25 cellular contexts compared by ENCODE assay signal in genomic region chr7:140174217-140174616, GRCh38. TPM values are rescaled to one million over a fixed set of nuclear protein-coding genes. Genes with fewer than 3 reads are reported as not detected.
DNase-seq lines count a peak whose midpoint lies in the region; ATAC-seq and TF ChIP-seq lines count a peak whose summit lies in the region.
"Had no signal": no experiment of that assay in that cellular context is flagged by ENCODE, and none has a peak within 500 bp of the region (broad histone marks: within the 10 kb centered on the region; RNA-seq: fewer than 3 reads in every experiment).

No MANE protein-coding gene starts in this region.

- no peak for TF ChIP-seq POLR2A in right lobe of liver (IDR thresholded peaks at IDR 0.05)
- no peak for TF ChIP-seq POLR2A in thyroid gland (IDR thresholded peaks at IDR 0.05)

- ATAC-seq in heart right ventricle: no peak
- ATAC-seq in right lobe of liver: peak in 3 of 4 donors; percentile 1 to 50 (median 21)
- no peak for ATAC-seq in HG02571 (IDR thresholded peaks at IDR 0.05; ENCODE audit: unreplicated experiment)
- ATAC-seq: GM12878 had no signal

- TF ChIP-seq CTCF in heart right ventricle (IDR thresholded peaks at IDR 0.05) (no peak), right lobe of liver (IDR thresholded peaks at IDR 0.05) (no peak), thyroid gland (IDR thresholded peaks at IDR 0.05) (no peak)

- no peak for DNase-seq in heart right ventricle
- no peak for DNase-seq in cardiac septum (ENCODE audit: low spot score)
- DNase-seq in activated naive CD8-positive, alpha-beta T cell treated with anti-CD3 and anti-CD28 coated beads for 36 hours: no peak
- no peak for DNase-seq in right lobe of liver
- no peak for DNase-seq in thyroid gland
- no peak for DNase-seq in NCI-H2029 (lab: John Stamatoyannopoulos, UW)
- DNase-seq in GF-D8 (lab: John Stamatoyannopoulos, UW): no peak
- DNase-seq: activated CD4-positive, alpha-beta T cell treated with anti-CD3 and anti-CD28 coated beads, Interleukin-2, amount 10 ng/mL, durations not matched to agents 24 days and 14 days; activated gamma-delta T cell; CD4-positive, CD25-positive, alpha-beta regulatory T cell; cerebellar nuclear complex; DMS53; effector CD4-positive, alpha-beta T cell; esophagus squamous epithelium; GOT3; MM.1S; NCI-H1436; NCI-H2171; NCI-H526; RPMI8226; stimulated activated CD4-positive, alpha-beta T cell treated with anti-CD3 and anti-CD28 coated beads, Interleukin-15, amount 100 ng/mL, for 24 hours had no signal

- peak overlapping the region; percentile 85 for H3K4me3 Mint-ChIP-seq in activated naive CD8-positive, alpha-beta T cell treated with anti-CD3 and anti-CD28 coated beads for 36 hours

- peaks cover 10% of the 10 kb centered on the region for H3K27me3 Mint-ChIP-seq in activated naive CD8-positive, alpha-beta T cell treated with anti-CD3 and anti-CD28 coated beads for 36 hours

- H3K4me1 ChIP-seq in heart right ventricle (peaks cover 0 to 60% (median 36%) of the 10 kb centered on the region in 9 donors), right lobe of liver (peaks cover 0 to 43% (median 8%) of the 10 kb centered on the region in 4 donors), thyroid gland (peaks cover 11 to 22% of the 10 kb centered on the region in 2 donors)

- H3K9me3 Mint-ChIP-seq in activated naive CD8-positive, alpha-beta T cell treated with anti-CD3 and anti-CD28 coated beads for 36 hours: peaks cover 2% of the 10 kb centered on the region
- H3K9me3 Mint-ChIP-seq: activated CD4-positive, alpha-beta T cell treated with anti-CD3 and anti-CD28 coated beads, Interleukin-2, amount 10 ng/mL, durations not matched to agents 24 days and 14 days; IgD-negative memory B cell had no signal

- peaks cover 47% of the 10 kb centered on the region for H3K4me1 Mint-ChIP-seq in activated naive CD8-positive, alpha-beta T cell treated with anti-CD3 and anti-CD28 coated beads for 36 hours

- H3K27ac Mint-ChIP-seq in activated naive CD8-positive, alpha-beta T cell treated with anti-CD3 and anti-CD28 coated beads for 36 hours: no peak overlapping the region

- H3K36me3 ChIP-seq in heart right ventricle (no peaks in the 10 kb centered on the region), right lobe of liver (no peaks in the 10 kb centered on the region), thyroid gland (no peaks in the 10 kb centered on the region)
- H3K36me3 ChIP-seq: esophagus squamous epithelium, thoracic aorta had no signal

- peak overlapping the region in 2 of 10 donors; percentile 93 to 96 for H3K4me3 ChIP-seq in heart right ventricle
- H3K4me3 ChIP-seq in right lobe of liver: peak overlapping the region in 2 of 3 donors; percentile 74 to 85
- H3K4me3 ChIP-seq in thyroid gland (replicated peaks in 1 of 3): no peak overlapping the region
- H3K4me3 ChIP-seq: GM12878 had no signal

- intact Hi-C loops in heart right ventricle (cut with DNase I) (loop anchor here in 5 of 10 donors (2.0 to 10.0 kb wide), 4 partner anchors 129 to 153 kb away; no protein-coding TSS in a partner anchor), cardiac septum (cut with DNase I) (no loop called here), right lobe of liver (cut with DNase I) (loop anchor here in 1 of 2 donors (10.0 kb wide), 1 partner anchor 109 kb away; the partner anchor contains the start of gene PARP12), thyroid gland (cut with DNase I) (no loop called here)

- peaks cover 7% of the 10 kb centered on the region for H3K36me3 Mint-ChIP-seq in activated naive CD8-positive, alpha-beta T cell treated with anti-CD3 and anti-CD28 coated beads for 36 hours
- H3K36me3 Mint-ChIP-seq: CD4-positive, CD25-positive, alpha-beta regulatory T cell had no signal

- H3K27ac ChIP-seq in heart right ventricle: peak overlapping the region in 6 of 10 donors; percentile 94 to 100 (median 100)
- H3K27ac ChIP-seq in right lobe of liver: peak overlapping the region; percentile 95 to 99 (median 97)
- peak overlapping the region in 2 of 3 donors; percentile 99 for H3K27ac ChIP-seq in thyroid gland

- peaks cover 0 to 2% (median 0%) of the 10 kb centered on the region in 11 donors for H3K9me3 ChIP-seq in heart right ventricle
- no peaks in the 10 kb centered on the region for H3K9me3 ChIP-seq in right lobe of liver
- H3K9me3 ChIP-seq in thyroid gland: no peaks in the 10 kb centered on the region
- H3K9me3 ChIP-seq: esophagus squamous epithelium, thoracic aorta had no signal

- WGBS in heart right ventricle, 2 donors: 86 to 88% methylated on average over 2 of the region's 2 CpGs
- 33% methylated on average over 2 of the region's 2 CpGs for WGBS in right lobe of liver (ENCODE audit: insufficient coverage, low coverage, low lambda C conversion rate, missing lambda C conversion rate)
- WGBS in thyroid gland, 2 donors: 93 to 94% methylated on average over 2 of the region's 2 CpGs

- H3K27me3 ChIP-seq in heart right ventricle (no peaks in the 10 kb centered on the region), right lobe of liver (no peaks in the 10 kb centered on the region), thyroid gland (no peaks in the 10 kb centered on the region)
- H3K27me3 ChIP-seq: esophagus squamous epithelium had no signal

RNA-seq across cellular contexts. Expression of gene KDM7A, which starts 2.6 kb away (rescaled TPM):
- 10 to 100 TPM in 9 of 10 donors, 1 to 10 TPM in 1; 8.9 to 16.4 (median 12.4) TPM for total RNA-seq in heart right ventricle
- polyA plus RNA-seq in heart right ventricle: 1 to 10 TPM; 2.7 to 3.9 TPM
- total RNA-seq in cardiac septum: 11.8 TPM
- total RNA-seq in activated naive CD8-positive, alpha-beta T cell treated with anti-CD3 and anti-CD28 coated beads for 36 hours: 1 to 10 TPM; 7.5 to 7.9 TPM
- 10 to 100 TPM in 1 of 6 experiments, 1 to 10 TPM in 5; 3.7 to 10.7 (median 6.8) TPM for total RNA-seq in right lobe of liver
- 10 to 100 TPM; 11.1 to 29.8 (median 20.7) TPM for total RNA-seq in thyroid gland

Comparison
In these comparisons a context has a peak if more than half of its experiments do, and no peak if none do; other contexts are left out.
1. ATAC-seq: peak in right lobe of liver (3 of 4); none in heart right ventricle (0 of 8) and HG02571 (single experiment).
2. H3K4me3 ChIP-seq: peak in right lobe of liver (2 of 3); none in thyroid gland (0 of 3).
3. Peak in every context shown above with its lines, with median percentiles within 50 percentile points of each other: H3K27ac ChIP-seq.